ENCODE assay signal across 8 cellular contexts in genomic region chr2:8584174-8585066, GRCh38.
A peak's percentile ranks its signal among the peaks of the same experiment; 100 is the strongest.
DNase-seq lines count a peak whose midpoint lies in the region; ATAC-seq and TF ChIP-seq lines count a peak whose summit lies in the region.

No MANE protein-coding gene starts in this region.

- peaks cover 15 to 34% of the 10 kb centered on the region in 2 experiments for H3K4me1 ChIP-seq in HCT116 (ENCODE audit: control insufficient read depth in 1 of 2, insufficient read depth in 2 of 2, low read length in 2 of 2)
- H3K4me1 ChIP-seq in lower lobe of right lung = peaks cover 10% of the 10 kb centered on the region
- peaks cover 0 to 25% (median 5%) of the 10 kb centered on the region in 3 donors for H3K4me1 ChIP-seq in esophagus squamous epithelium

- CTCF ChIA-PET in HCT116 (lab: Charles Lee) = interaction anchor here (0.6 kb wide), 1 partner anchor 45 kb away, joined by 4 read pairs; no protein-coding TSS in a partner anchor
- CTCF ChIA-PET in activated CD8-positive, alpha-beta T cell treated with anti-CD3 and anti-CD28 coated beads, Interleukin-2, amount 10 ng/mL, durations not matched to agents 7 days and 5 days (lab: Charles Lee) = interaction anchor here (1.4 kb wide), 1 partner anchor 247 kb away, joined by 4 read pairs; no protein-coding TSS in a partner anchor

- H3K27ac Mint-ChIP-seq in activated CD8-positive, alpha-beta T cell treated with anti-CD3 and anti-CD28 coated beads, Interleukin-2, amount 10 ng/mL, durations not matched to agents 7 days and 5 days = peak overlapping the region; percentile 60

- no peaks in the 10 kb centered on the region for H3K27me3 ChIP-seq in HCT116 (ENCODE audit: insufficient read depth, low read length)
- H3K27me3 ChIP-seq in lower lobe of right lung (ENCODE audit: low read depth) = no peaks in the 10 kb centered on the region
- H3K27me3 ChIP-seq in esophagus squamous epithelium = peaks cover 0 to 12% (median 0%) of the 10 kb centered on the region in 4 donors

- H2AFZ ChIP-seq in HCT116 (ENCODE audit: low read depth, low read length, poor library complexity, severe bottlenecking) = no peak overlapping the region

- POLR2A ChIA-PET in HCT116 (lab: Charles Lee) = interaction anchor here (0.9 to 2.9 kb wide), 4 partner anchors 11 to 272 kb away, joined by 3 to 20 read pairs (median 3); partner anchors contain the start of gene ID2
- POLR2A ChIA-PET in activated CD8-positive, alpha-beta T cell treated with anti-CD3 and anti-CD28 coated beads, Interleukin-2, amount 10 ng/mL, durations not matched to agents 7 days and 5 days (lab: Charles Lee) = interaction anchor here (0.6 to 4.5 kb wide), 3 partner anchors 94 to 840 kb away, joined by 3 to 26 read pairs (median 6); partner anchors contain the start of gene ID2

- H3K27me3 Mint-ChIP-seq in activated CD8-positive, alpha-beta T cell treated with anti-CD3 and anti-CD28 coated beads, Interleukin-2, amount 10 ng/mL, durations not matched to agents 7 days and 5 days (ENCODE audit: low read depth) = peaks cover 5% of the 10 kb centered on the region

- H3K9ac ChIP-seq in HCT116 (ENCODE audit: low read length) = peak overlapping the region; percentile 60

- H4K20me1 ChIP-seq in HCT116 (ENCODE audit: insufficient read depth) = no peaks in the 10 kb centered on the region

- TF ChIP-seq POLR2A in HCT116 (IDR thresholded peaks at IDR 0.05; ENCODE audit: borderline replicate concordance, extremely low read depth, insufficient read depth, insufficient read length) (no peak), esophagus squamous epithelium (IDR thresholded peaks at IDR 0.05) (no peak)

- no peaks in the 10 kb centered on the region for H3K9me2 ChIP-seq in HCT116 (ENCODE audit: insufficient read depth)

- no peaks in the 10 kb centered on the region for H3K79me2 ChIP-seq in HCT116 (ENCODE audit: insufficient read depth, low read length)

- no peak for TF ChIP-seq RAD21 in HCT116 (IDR thresholded peaks at IDR 0.05; ENCODE audit: low read depth)

- intact Hi-C loops in HCT116 (cut with micrococcal nuclease) (no loop called here), lower lobe of right lung (cut with DNase I) (no loop called here), esophagus squamous epithelium (cut with DNase I) (no loop called here)

- H3K36me3 Mint-ChIP-seq in activated CD8-positive, alpha-beta T cell treated with anti-CD3 and anti-CD28 coated beads, Interleukin-2, amount 10 ng/mL, durations not matched to agents 7 days and 5 days (ENCODE audit: low read depth) = no peaks in the 10 kb centered on the region

- peak overlapping the region; percentile 24 to 42 for H3K4me3 ChIP-seq in HCT116 (replicated peaks in 1 of 2; ENCODE audit: low read depth in 1 of 2, low read length in 2 of 2)
- peak overlapping the region; percentile 39 for H3K4me3 ChIP-seq in lower lobe of right lung
- H3K4me3 ChIP-seq in esophagus squamous epithelium = peak overlapping the region in 2 of 4 donors; percentile 30 to 49

- peaks cover 83% of the 10 kb centered on the region for H3K4me1 Mint-ChIP-seq in activated CD8-positive, alpha-beta T cell treated with anti-CD3 and anti-CD28 coated beads, Interleukin-2, amount 10 ng/mL, durations not matched to agents 7 days and 5 days (ENCODE audit: low read depth)

- ATAC-seq in HCT116 = peak; percentile 13
- no peak for ATAC-seq in activated CD8-positive, alpha-beta T cell treated with anti-CD3 and anti-CD28 coated beads, Interleukin-2, amount 10 ng/mL, durations not matched to agents 7 days and 5 days
- no peak for ATAC-seq in lower lobe of right lung
- ATAC-seq in HG03378 (IDR thresholded peaks at IDR 0.05; ENCODE audit: unreplicated experiment) = no peak

- H3K9me3 ChIP-seq in HCT116 (ENCODE audit: control insufficient read depth in 1 of 2, insufficient read depth in 1 of 2, low read depth in 1 of 2, low read length in 2 of 2) = no peaks in the 10 kb centered on the region
- H3K9me3 ChIP-seq in lower lobe of right lung = no peaks in the 10 kb centered on the region
- no peaks in the 10 kb centered on the region for H3K9me3 ChIP-seq in esophagus squamous epithelium

- H3K27ac ChIP-seq in HCT116 (ENCODE audit: low read depth, low read length) = peak overlapping the region; percentile 50
- H3K27ac ChIP-seq in lower lobe of right lung = peak overlapping the region; percentile 70
- H3K27ac ChIP-seq in esophagus squamous epithelium = peak overlapping the region in 2 of 4 donors; percentile 21 to 22

- 61 to 76% methylated on average over 10 to 11 of the region's 29 CpGs for WGBS in esophagus squamous epithelium, 2 donors

- DNase-seq in HCT116 (ENCODE audit: low read depth, low spot score) (no peak), lower lobe of right lung (peak; percentile 39), hypothalamus (lab: John Stamatoyannopoulos, UW) (no peak), esophagus squamous epithelium (lab: John Stamatoyannopoulos, UW) (no peak), SKM-1 (lab: John Stamatoyannopoulos, UW; ENCODE audit: unreplicated experiment) (no peak)
- DNase-seq in activated CD8-positive, alpha-beta T cell treated with anti-CD3 and anti-CD28 coated beads, Interleukin-2, amount 10 ng/mL, durations not matched to agents 7 days and 5 days = no peak
- DNase-seq in stimulated activated CD8-positive, alpha-beta memory T cell treated with anti-CD3 and anti-CD28 coated beads, Interleukin-4, amount 100 ng/mL, for 48 hours = peak; percentile 20

- H3K4me3 Mint-ChIP-seq in activated CD8-positive, alpha-beta T cell treated with anti-CD3 and anti-CD28 coated beads, Interleukin-2, amount 10 ng/mL, durations not matched to agents 7 days and 5 days = peak overlapping the region; percentile 34

- RAD21 ChIA-PET in HCT116 (lab: Charles Lee; ENCODE audit: low non-redundant PET in 1 of 2, low total read pairs in 2 of 2, uncharacterized antibody in 2 of 2, unreplicated experiment in 2 of 2) = interaction anchor here (0.6 to 0.7 kb wide), 2 partner anchors 9 to 96 kb away, joined by 3 read pairs; no protein-coding TSS in a partner anchor

- H3K4me2 ChIP-seq in HCT116 (ENCODE audit: low read length) = peak overlapping the region; percentile 87

- H3K36me3 ChIP-seq in HCT116 (ENCODE audit: control insufficient read depth in 1 of 2, insufficient read depth in 2 of 2, low read length in 2 of 2) (no peaks in the 10 kb centered on the region), lower lobe of right lung (no peaks in the 10 kb centered on the region), esophagus squamous epithelium (no peaks in the 10 kb centered on the region)

- TSS peak; percentile 86 for BruUV-seq in HCT116 (replicated peaks; lab: Mats Ljungman, UMichigan)

- TF ChIP-seq CTCF in HCT116 (IDR thresholded peaks at IDR 0.05 in 2 of 3, conservative IDR thresholded peaks at IDR 0.05 in 1 of 3; ENCODE audit: borderline replicate concordance in 1 of 3, insufficient read depth in 1 of 3, low read depth in 2 of 3, low read length in 2 of 3) (no peak), lower lobe of right lung (IDR thresholded peaks at IDR 0.05) (no peak), esophagus squamous epithelium (IDR thresholded peaks at IDR 0.05) (no peak)

- no peaks in the 10 kb centered on the region for H3K9me3 Mint-ChIP-seq in activated CD8-positive, alpha-beta T cell treated with anti-CD3 and anti-CD28 coated beads, Interleukin-2, amount 10 ng/mL, durations not matched to agents 7 days and 5 days (ENCODE audit: insufficient read depth)

TF ChIP-seq in HCT116, 20 proteins besides CTCF, POLR2A, EP300 and RAD21:
- TF ChIP-seq SRF (IDR thresholded peaks at IDR 0.05; ENCODE audit: low read depth) (no peak), CBX3 (IDR thresholded peaks at IDR 0.05; ENCODE audit: low read depth) (peak; percentile 42; the same call in 1 of the 2 replicates), EGR1 (IDR thresholded peaks at IDR 0.05; ENCODE audit: low read depth) (no peak), POLR2AphosphoS5 (IDR thresholded peaks at IDR 0.05; ENCODE audit: low read depth, low read length) (no peak), TCF7L2 (IDR thresholded peaks at IDR 0.05; ENCODE audit: borderline replicate concordance, extremely low read depth, insufficient read depth, insufficient read length) (peak; percentile 66)

Comparison
In these comparisons a context has a peak if more than half of its experiments do, and no peak if none do; other contexts are left out.
1. DNase-seq: peak in lower lobe of right lung (single experiment) and stimulated activated CD8-positive, alpha-beta memory T cell treated with anti-CD3 and anti-CD28 coated beads, Interleukin-4, amount 100 ng/mL, for 48 hours (single experiment); none in HCT116 (single experiment), activated CD8-positive, alpha-beta T cell treated with anti-CD3 and anti-CD28 coated beads, Interleukin-2, amount 10 ng/mL, durations not matched to agents 7 days and 5 days (single experiment), hypothalamus (0 of 51), esophagus squamous epithelium (single experiment) and SKM-1 (single experiment).